ENCODE assay signal across 10 cellular contexts in the genomic region with DNA sequence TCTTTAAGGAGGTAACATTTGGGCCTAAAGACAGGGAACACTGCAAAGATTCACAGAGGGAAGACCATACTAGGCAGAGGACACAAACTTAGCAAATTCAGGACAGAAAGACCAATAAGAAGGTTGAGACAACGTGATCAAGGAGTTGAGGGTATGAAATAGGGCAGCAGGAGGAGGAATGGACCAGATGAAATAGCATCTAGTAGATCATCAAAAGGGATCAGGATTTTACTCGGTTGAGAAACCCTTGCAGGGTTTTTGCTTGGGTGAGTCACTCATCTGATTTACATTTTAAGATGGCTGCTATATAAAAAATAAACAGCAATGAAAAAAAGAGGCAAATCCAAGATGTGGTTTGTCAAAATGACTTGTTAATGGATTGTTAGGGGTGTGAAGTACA. TPM values are rescaled to one million over a fixed set of nuclear protein-coding genes. Genes with fewer than 3 reads are reported as not detected.
DNase-seq lines count a peak whose midpoint lies in the region; ATAC-seq, FAIRE-seq and TF ChIP-seq lines count a peak whose summit lies in the region.
"Had no signal": no experiment of that assay in that cellular context is flagged by ENCODE, and none has a peak within 500 bp of the region (broad histone marks: within the 10 kb centered on the region; RNA-seq: fewer than 3 reads in every experiment).

No MANE protein-coding gene starts in this region.

- SMC1A ChIA-PET in GM12878 (lab: Charles Lee; ENCODE audit: uncharacterized antibody, unreplicated experiment) = interaction anchor here (0.9 to 1.2 kb wide), 3 partner anchors 8 to 34 kb away, joined by 3 to 4 read pairs (median 3); no protein-coding TSS in a partner anchor

- H3K4me1 ChIP-seq in CD8-positive, alpha-beta memory T cell (ENCODE audit: insufficient read depth, low read length) = peaks cover 82% of the 10 kb centered on the region
- H3K4me1 ChIP-seq in Karpas-422 (ENCODE audit: low read length) (peaks cover 49% of the 10 kb centered on the region), GM12878 (ENCODE audit: control insufficient read depth, insufficient read depth, low read length) (peaks cover 5% of the 10 kb centered on the region; the same call in 1 of the 2 replicates), adrenal gland (replicated peaks in 1 of 2) (peaks cover 54 to 86% of the 10 kb centered on the region in 2 donors)

- no peaks in the 10 kb centered on the region for H3K27me3 ChIP-seq in CD8-positive, alpha-beta memory T cell (ENCODE audit: insufficient read depth, low read length, poor library complexity, severe bottlenecking)
- H3K27me3 ChIP-seq in Karpas-422 (ENCODE audit: low read length) (no peaks in the 10 kb centered on the region), GM12878 (replicated peaks in 1 of 2; ENCODE audit: control insufficient read depth in 2 of 2, insufficient read depth in 2 of 2, low read length in 1 of 2) (no peaks in the 10 kb centered on the region), adrenal gland (no peaks in the 10 kb centered on the region)
- H3K27me3 ChIP-seq: spleen had no signal

- ATAC-seq in GM12878 (no peak), HG02759 (IDR thresholded peaks at IDR 0.05; ENCODE audit: unreplicated experiment) (no peak), GM18502 (IDR thresholded peaks at IDR 0.05; ENCODE audit: poor library complexity, unreplicated experiment) (no peak)

- H4K20me1 ChIP-seq in Karpas-422 (ENCODE audit: insufficient read depth, low read depth, low read length) (peaks cover 90% of the 10 kb centered on the region), GM12878 (ENCODE audit: control insufficient read depth, insufficient read depth) (peaks cover 16% of the 10 kb centered on the region; the same call in 1 of the 2 replicates)

- CTCF ChIA-PET in CD8-positive, alpha-beta memory T cell (lab: Charles Lee) = interaction anchor here (1.0 kb wide), 1 partner anchor 32 kb away, joined by 4 read pairs; no protein-coding TSS in a partner anchor
- CTCF ChIA-PET in GM12878 (lab: Yijun Ruan, JAX) = no interaction called here

- H3K36me3 ChIP-seq in CD8-positive, alpha-beta memory T cell (ENCODE audit: insufficient read depth, low read length) = peaks cover 15% of the 10 kb centered on the region
- peaks cover 47% of the 10 kb centered on the region for H3K36me3 ChIP-seq in Karpas-422 (ENCODE audit: insufficient read depth, low read length)
- H3K36me3 ChIP-seq in GM12878 (ENCODE audit: control insufficient read depth in 2 of 2, insufficient read depth in 2 of 2, low read length in 1 of 2) = peaks cover 0 to 24% of the 10 kb centered on the region in 2 experiments; a peak in 2 of 4 replicates
- peaks cover 0 to 4% of the 10 kb centered on the region in 2 donors for H3K36me3 ChIP-seq in adrenal gland (replicated peaks in 1 of 2)

- TF ChIP-seq RAD21 in GM12878 (IDR thresholded peaks at IDR 0.05; ENCODE audit: insufficient read depth, low read depth, low read length) = no peak

- TF ChIP-seq POLR2A in GM12878 (IDR thresholded peaks at IDR 0.05; ENCODE audit: low read depth, low read length) (no peak), adrenal gland (IDR thresholded peaks at IDR 0.05) (no peak)

- H3K4me3 ChIP-seq in CD8-positive, alpha-beta memory T cell (ENCODE audit: low read length) = peak overlapping the region; percentile 45
- H3K4me3 ChIP-seq in Karpas-422 (ENCODE audit: low read length) = no peak overlapping the region
- H3K4me3 ChIP-seq in GM12878 = peak overlapping the region; percentile 42; the same call in 1 of the 2 replicates
- H3K4me3 ChIP-seq in adrenal gland = no peak overlapping the region

- TF ChIP-seq CTCF in GM12878 (IDR thresholded peaks at IDR 0.05 in 2 of 3, conservative IDR thresholded peaks at IDR 0.05 in 1 of 3; ENCODE audit: control insufficient read depth in 2 of 3, extremely low read depth in 1 of 3, insufficient read depth in 1 of 3, low read depth in 3 of 3, low read length in 3 of 3) (no peak), nephron (IDR thresholded peaks at IDR 0.05; ENCODE audit: unreplicated experiment in 3 of 3) (no peak), GM10266 (IDR thresholded peaks at IDR 0.05; ENCODE audit: control insufficient read depth, insufficient read depth, low read depth, missing control alignments) (no peak), adrenal gland (IDR thresholded peaks at IDR 0.05) (no peak)

- no peak for FAIRE-seq in GM12878 (lab: Jason Lieb, UNC)
- FAIRE-seq: TTC549 had no signal

- peaks cover 0 to 7% (median 3%) of the 10 kb centered on the region in 5 donors for H3K9me3 Mint-ChIP-seq in CD8-positive, alpha-beta memory T cell
- H3K9me3 Mint-ChIP-seq in nephron = no peaks in the 10 kb centered on the region

- RAD21 ChIA-PET in GM12878 (lab: Charles Lee; ENCODE audit: unreplicated experiment) = interaction anchor here (0.7 to 1.0 kb wide), 2 partner anchors 17 to 33 kb away, joined by 3 to 4 read pairs; no protein-coding TSS in a partner anchor

- peak overlapping the region; percentile 49 to 100 (median 86) for H3K27ac Mint-ChIP-seq in CD8-positive, alpha-beta memory T cell
- peak overlapping the region; percentile 3 to 62 (median 34) for H3K27ac Mint-ChIP-seq in nephron

- H3K4me2 ChIP-seq in Karpas-422 (ENCODE audit: low read depth, low read length, poor library complexity, severe bottlenecking) (peak overlapping the region; percentile 36), GM12878 (ENCODE audit: control insufficient read depth, insufficient read depth) (peak overlapping the region; percentile 60)

- no peak for DNase-seq in CD8-positive, alpha-beta memory T cell
- no peak for DNase-seq in Karpas-422
- DNase-seq in GM12878 (ENCODE audit: low read depth, low spot score) = no peak
- DNase-seq in GM10266 (ENCODE audit: extremely low spot score) = no peak
- DNase-seq in adrenal gland = no peak
- DNase-seq: spleen had no signal

- H3K9ac ChIP-seq in Karpas-422 (ENCODE audit: low read length) = no peak overlapping the region
- H3K9ac ChIP-seq in GM12878 (ENCODE audit: control insufficient read depth, insufficient read depth, low read length) = peak overlapping the region; percentile 24; the same call in 1 of the 2 replicates

- no peaks in the 10 kb centered on the region for H3K9me2 ChIP-seq in Karpas-422 (replicated peaks; ENCODE audit: insufficient read depth, low read length)

- BruUV-seq in GM12878 (replicated peaks; lab: Mats Ljungman, UMichigan) = no TSS peak

- peaks cover 0 to 70% (median 13%) of the 10 kb centered on the region in 3 donors for H3K36me3 Mint-ChIP-seq in CD8-positive, alpha-beta memory T cell
- H3K36me3 Mint-ChIP-seq in nephron (ENCODE audit: low read depth) = peaks cover 32% of the 10 kb centered on the region

- in situ Hi-C loops in GM12878 (cut with MboI) = loop anchor here (10.0 to 25.0 kb wide), 2 partner anchors 510 to 1273 kb away; a partner anchor contains a TSS

- no peak for TF ChIP-seq EP300 in GM12878 (IDR thresholded peaks at IDR 0.05; ENCODE audit: borderline replicate concordance in 1 of 2, control insufficient read depth in 1 of 2, low read depth in 2 of 2, low read length in 2 of 2)

- peaks cover 97% of the 10 kb centered on the region for H3K79me2 ChIP-seq in Karpas-422 (ENCODE audit: low read length)
- H3K79me2 ChIP-seq in GM12878 (ENCODE audit: control insufficient read depth, insufficient read depth, low read length) = peaks cover 97% of the 10 kb centered on the region

- 3% methylated on average over 2 of the region's 2 CpGs for WGBS in GM12878 (ENCODE audit: insufficient coverage, insufficient replicate concordance, low lambda C conversion rate, missing lambda C conversion rate)
- 3 to 23% (median 14%) methylated on average over 2 of the region's 2 CpGs for WGBS in adrenal gland, 4 donors

- no peak overlapping the region for H3K27ac ChIP-seq in CD8-positive, alpha-beta memory T cell (ENCODE audit: low read depth, low read length)
- H3K27ac ChIP-seq in Karpas-422 (ENCODE audit: low read length) (no peak overlapping the region), GM12878 (ENCODE audit: control insufficient read depth, insufficient read depth) (no peak overlapping the region), adrenal gland (no peak overlapping the region)

- H3K9me3 ChIP-seq in CD8-positive, alpha-beta memory T cell (ENCODE audit: low read length) = no peaks in the 10 kb centered on the region
- no peaks in the 10 kb centered on the region for H3K9me3 ChIP-seq in Karpas-422 (ENCODE audit: low read length)
- H3K9me3 ChIP-seq in GM12878 (replicated peaks; ENCODE audit: control insufficient read depth, insufficient read depth, low read length) = no peaks in the 10 kb centered on the region
- no peaks in the 10 kb centered on the region for H3K9me3 ChIP-seq in adrenal gland (replicated peaks in 1 of 3)
- H3K9me3 ChIP-seq: spleen had no signal

- peak overlapping the region; percentile 79 to 98 (median 98) for H3K4me3 Mint-ChIP-seq in CD8-positive, alpha-beta memory T cell
- peak overlapping the region; percentile 24 to 66 (median 49) for H3K4me3 Mint-ChIP-seq in nephron

- H2AFZ ChIP-seq in Karpas-422 (ENCODE audit: low read length) = no peak overlapping the region
- no peak overlapping the region for H2AFZ ChIP-seq in GM12878 (ENCODE audit: control insufficient read depth, low read depth, low read length)

- peaks cover 0 to 14% of the 10 kb centered on the region in 2 donors for H3K27me3 Mint-ChIP-seq in CD8-positive, alpha-beta memory T cell
- H3K27me3 Mint-ChIP-seq in nephron (ENCODE audit: low read depth) = no peaks in the 10 kb centered on the region

- POLR2A ChIA-PET in CD8-positive, alpha-beta memory T cell (lab: Charles Lee) = no interaction called here
- POLR2A ChIA-PET in GM12878 (lab: Charles Lee) = interaction anchor here (0.7 kb wide), 1 partner anchor 34 kb away, joined by 4 read pairs; no protein-coding TSS in a partner anchor

- peaks cover 83 to 95% (median 87%) of the 10 kb centered on the region in 3 donors for H3K4me1 Mint-ChIP-seq in CD8-positive, alpha-beta memory T cell
- peaks cover 72% of the 10 kb centered on the region for H3K4me1 Mint-ChIP-seq in nephron

- intact Hi-C loops in GM12878 (cut with micrococcal nuclease; ENCODE audit: unreplicated experiment) (no loop called here), adrenal gland (cut with DNase I) (no loop called here)

RNA-seq across cellular contexts. Expression of a gene that starts 4.7 kb away (rescaled TPM):
- total RNA-seq in CD8-positive, alpha-beta memory T cell = 100 to 1,000 TPM; 247 to 269 TPM
- polyA plus RNA-seq in CD8-positive, alpha-beta memory T cell = 130 TPM
- total RNA-seq in Karpas-422 (2014; rRNA removed; shearing (Covaris generic); ENCODE audit: low replicate concordance) = 177 and 191 TPM in 2 replicates
- total RNA-seq in GM12878 (2013; cell fraction: nucleolus; rRNA removed) = 432 and 455 TPM in 2 replicates
- total RNA-seq in GM12878 (2014; rRNA removed) (94.1 and 115 TPM in 2 replicates), GM12878 (2014; rRNA removed; fragmentation: Illumina TruSeq; extraction: Trizol) (219 TPM in 2 replicates), GM12878 (2021) (139 and 154 TPM in 2 replicates), adrenal gland (100 to 1,000 TPM in 6 of 8 donors, 10 to 100 TPM in 2; 55.7 to 156 (median 112) TPM)
- 30.6 TPM for polyA plus RNA-seq in GM12878 (2011; ENCODE audit: low read depth)
- polyA plus RNA-seq in GM12878 (2011; rRNA removed) (111 and 160 TPM in 2 replicates), GM12878 (2014; fragmentation: Illumina TruSeq; extraction: Trizol) (223 and 237 TPM in 2 replicates), GM12878 (2014; fragmentation: Nextera tagmentation; extraction: Ambion mirVana) (10 to 100 TPM; 56.0 to 62.1 TPM), GM12878 (2014; rRNA removed) (77.0 and 87.9 TPM in 2 replicates), GM12878 (2016; fragmentation: Nextera tagmentation; extraction: Ambion mirVana) (100 to 1,000 TPM; 117 to 122 TPM), adrenal gland (100 to 1,000 TPM in 1 of 3 donors, 10 to 100 TPM in 2; 27.7 to 207 (median 40.5) TPM)
- polyA plus RNA-seq in GM12878 (2011; cell fraction: cytosol; rRNA removed) = 37.2 and 38.3 TPM in 2 replicates
- 128 and 129 TPM in 2 replicates for polyA plus RNA-seq in GM12878 (2011; cell fraction: nucleus; rRNA removed)
- 45.4 and 59.9 TPM in 2 replicates for polyA plus RNA-seq in GM12878 (2012)
- polyA minus RNA-seq in GM12878 (2011; rRNA and poly(A)+ RNA removed) = 115 and 161 TPM in 2 replicates
- polyA minus RNA-seq in GM12878 (2011; cell fraction: cytosol; rRNA and poly(A)+ RNA removed) = 50.0 and 64.0 TPM in 2 replicates
- 129 and 170 TPM in 2 replicates for polyA minus RNA-seq in GM12878 (2011; cell fraction: nucleus; rRNA and poly(A)+ RNA removed)

RNA-seq across cellular contexts. Expression of a gene that starts 34.8 kb away (rescaled TPM):
- 10 to 100 TPM; 18.8 to 21.7 TPM for total RNA-seq in CD8-positive, alpha-beta memory T cell
- 0.69 TPM for polyA plus RNA-seq in CD8-positive, alpha-beta memory T cell
- total RNA-seq in Karpas-422 (2014; rRNA removed; shearing (Covaris generic); ENCODE audit: low replicate concordance) = 4.3 and 7.2 TPM in 2 replicates
- 20.1 and 20.2 TPM in 2 replicates for total RNA-seq in GM12878 (2013; cell fraction: nucleolus; rRNA removed)
- 7.3 and 9.3 TPM in 2 replicates for total RNA-seq in GM12878 (2014; rRNA removed)
- total RNA-seq in GM12878 (2014; rRNA removed; fragmentation: Illumina TruSeq; extraction: Trizol) = 13.3 and 13.7 TPM in 2 replicates
- total RNA-seq in GM12878 (2021) = 13.6 and 17.6 TPM in 2 replicates
- 8.0 TPM for polyA plus RNA-seq in GM12878 (2011; ENCODE audit: low read depth)
- polyA plus RNA-seq in GM12878 (2011; rRNA removed) = 31.0 and 40.6 TPM in 2 replicates
- 23.1 and 27.0 TPM in 2 replicates for polyA plus RNA-seq in GM12878 (2011; cell fraction: cytosol; rRNA removed)
- polyA plus RNA-seq in GM12878 (2011; cell fraction: nucleus; rRNA removed) = 20.9 and 22.5 TPM in 2 replicates
- polyA plus RNA-seq in GM12878 (2012) = 10.1 and 10.8 TPM in 2 replicates
- 33.5 and 46.2 TPM in 2 replicates for polyA plus RNA-seq in GM12878 (2014; fragmentation: Illumina TruSeq; extraction: Trizol)
- 10 to 100 TPM; 24.6 to 26.9 TPM for polyA plus RNA-seq in GM12878 (2014; fragmentation: Nextera tagmentation; extraction: Ambion mirVana)
- 16.8 and 20.8 TPM in 2 replicates for polyA plus RNA-seq in GM12878 (2014; rRNA removed)
- polyA plus RNA-seq in GM12878 (2016; fragmentation: Nextera tagmentation; extraction: Ambion mirVana) = 10 to 100 TPM; 25.9 to 29.2 TPM
- 22.4 and 25.4 TPM in 2 replicates for polyA minus RNA-seq in GM12878 (2011; rRNA and poly(A)+ RNA removed)
- polyA minus RNA-seq in GM12878 (2011; cell fraction: cytosol; rRNA and poly(A)+ RNA removed) = 5.4 and 6.4 TPM in 2 replicates
- polyA minus RNA-seq in GM12878 (2011; cell fraction: nucleus; rRNA and poly(A)+ RNA removed) = 14.5 and 30.1 TPM in 2 replicates
- under 1 TPM in 7 of 8 donors, not detected in 1; 0.30 to 0.95 (median 0.65) TPM for total RNA-seq in adrenal gland
- polyA plus RNA-seq in adrenal gland = under 1 TPM; 0.61 to 0.97 (median 0.82) TPM

Comparison
In these comparisons a context has a peak if more than half of its experiments do, and no peak if none do; other contexts are left out.
1. H3K4me3 ChIP-seq: peak in CD8-positive, alpha-beta memory T cell (single experiment) and GM12878 (single experiment); none in Karpas-422 (single experiment) and adrenal gland (0 of 4).